22 cellular contexts compared by ENCODE assay signal in the genomic region with DNA sequence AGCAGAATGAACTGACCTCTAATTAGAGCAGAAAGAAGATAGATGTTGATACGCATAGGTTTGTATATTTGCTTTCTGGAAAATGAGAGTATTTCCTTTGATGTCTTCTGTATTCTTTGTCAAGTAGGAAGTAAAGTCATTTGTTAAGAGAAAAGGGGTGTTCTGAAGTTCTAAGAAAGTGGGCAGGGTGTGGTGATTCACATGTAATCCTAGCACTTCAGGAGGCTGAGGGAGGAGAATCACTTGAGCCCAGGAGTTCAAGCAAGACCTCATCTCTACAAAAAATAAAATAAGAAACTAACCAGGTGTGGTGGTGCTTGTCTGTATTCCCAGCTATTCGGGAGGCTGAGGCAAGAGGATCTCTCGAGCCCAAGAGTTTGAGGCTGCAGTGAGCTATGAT. TPM values are rescaled to one million over a fixed set of nuclear protein-coding genes. Genes with fewer than 3 reads are reported as not detected.
DNase-seq lines count a peak whose midpoint lies in the region; ATAC-seq and TF ChIP-seq lines count a peak whose summit lies in the region.
"Had no signal": no experiment of that assay in that cellular context is flagged by ENCODE, and none has a peak within 500 bp of the region (broad histone marks: within the 10 kb centered on the region; RNA-seq: fewer than 3 reads in every experiment).

No MANE protein-coding gene starts in this region.

- H3K4me1 ChIP-seq in GM23338 (ENCODE audit: insufficient read depth), result peaks cover 29% of the 10 kb centered on the region
- peaks cover 26% of the 10 kb centered on the region for H3K4me1 ChIP-seq in neural progenitor cell

- H3K4me3 ChIP-seq in GM23338, result no peak overlapping the region
- H3K4me3 ChIP-seq in neural progenitor cell, result no peak overlapping the region
- H3K4me3 ChIP-seq: dorsolateral prefrontal cortex, transverse colon had no signal

- peaks cover 60% of the 10 kb centered on the region for H3K36me3 Mint-ChIP-seq in activated T-cell treated with anti-CD3 and anti-CD28 coated beads, Interleukin-2, amount 50 U/mL, for 24 hours (ENCODE audit: low read depth)
- no peaks in the 10 kb centered on the region for H3K36me3 Mint-ChIP-seq in activated T-cell treated with anti-CD3 and anti-CD28 coated beads, Interleukin-2, amount 50 U/mL, for 4 hours (ENCODE audit: insufficient read depth)
- H3K36me3 Mint-ChIP-seq in GM23338 (ENCODE audit: low read depth), result peaks cover 32% of the 10 kb centered on the region
- H3K36me3 Mint-ChIP-seq in activated T-helper 1 cell treated with anti-CD3 and anti-CD28 coated beads, Interleukin-12 subunit alpha, Interleukin-12 subunit beta, Interleukin-2, Interleukin-4 antibody, amounts not matched to agents 30 ng/mL and 10 ng/mL and 1 ng/mL, durations not matched to agents 14 hours and 24 hours and 36 hours (ENCODE audit: low read depth), result peaks cover 23% of the 10 kb centered on the region
- H3K36me3 Mint-ChIP-seq in neural progenitor cell, result peaks cover 11% of the 10 kb centered on the region

- no peaks in the 10 kb centered on the region for H3K9me2 ChIP-seq in GM23338 (ENCODE audit: insufficient read depth)

- H3K27ac ChIP-seq in GM23338 (ENCODE audit: low read depth), result 0 out of 2 replicates have a peak overlapping the region, but pooled peaks have one; percentile 61
- H3K27ac ChIP-seq in neural progenitor cell, result no peak overlapping the region
- H3K27ac ChIP-seq: transverse colon had no signal

- no peak overlapping the region for H3K9ac ChIP-seq in neural progenitor cell

- H3K4me2 ChIP-seq in GM23338, result peak overlapping the region; percentile 65; the same call in 1 of the 2 replicates
- H3K4me2 ChIP-seq in neural progenitor cell, result peak overlapping the region; percentile 89

- peaks cover 38% of the 10 kb centered on the region for H3K4me1 Mint-ChIP-seq in activated T-cell treated with anti-CD3 and anti-CD28 coated beads, Interleukin-2, amount 50 U/mL, for 24 hours (ENCODE audit: low read depth)
- H3K4me1 Mint-ChIP-seq in activated T-cell treated with anti-CD3 and anti-CD28 coated beads, Interleukin-2, amount 50 U/mL, for 4 hours (ENCODE audit: low read depth), result peaks cover 41% of the 10 kb centered on the region
- H3K4me1 Mint-ChIP-seq in GM23338 (peaks cover 30% of the 10 kb centered on the region), neural progenitor cell (peaks cover 33% of the 10 kb centered on the region)
- H3K4me1 Mint-ChIP-seq in activated T-helper 1 cell treated with anti-CD3 and anti-CD28 coated beads, Interleukin-12 subunit alpha, Interleukin-12 subunit beta, Interleukin-2, Interleukin-4 antibody, amounts not matched to agents 30 ng/mL and 10 ng/mL and 1 ng/mL, durations not matched to agents 14 hours and 24 hours and 36 hours (ENCODE audit: low read depth), result peaks cover 52% of the 10 kb centered on the region

- TF ChIP-seq CTCF in GM23338 (conservative IDR thresholded peaks at IDR 0.05; ENCODE audit: low read depth in 2 of 2) (no peak), neural progenitor cell (IDR thresholded peaks at IDR 0.05) (no peak)

- no peak for DNase-seq in activated T-cell treated with anti-CD3 and anti-CD28 coated beads, Interleukin-2, amount 50 U/mL, for 24 hours
- no peak for DNase-seq in activated T-cell treated with anti-CD3 and anti-CD28 coated beads, Interleukin-2, amount 50 U/mL, for 4 hours
- DNase-seq in GM23338 (ENCODE audit: low spot score) (no peak), neural progenitor cell (ENCODE audit: low spot score) (no peak), EL (no peak), sciatic nerve (ENCODE audit: low spot score) (no peak)
- no peak for DNase-seq in activated T-helper 1 cell treated with anti-CD3 and anti-CD28 coated beads, Interleukin-12 subunit alpha, Interleukin-12 subunit beta, Interleukin-2, Interleukin-4 antibody, amounts not matched to agents 30 ng/mL and 10 ng/mL and 1 ng/mL, durations not matched to agents 14 hours and 24 hours and 36 hours (ENCODE audit: low spot score)
- DNase-seq: dorsolateral prefrontal cortex, GOT3, left cardiac atrium, midbrain, NCI-H1694, NCI-H2227 treated with DMSO at 0.1 percent for 48 hours, transverse colon had no signal

- peak overlapping the region; percentile 44 for H3K27ac Mint-ChIP-seq in activated T-cell treated with anti-CD3 and anti-CD28 coated beads, Interleukin-2, amount 50 U/mL, for 24 hours
- H3K27ac Mint-ChIP-seq in GM23338 (no peak overlapping the region), neural progenitor cell (no peak overlapping the region)
- peak overlapping the region; percentile 80 for H3K27ac Mint-ChIP-seq in activated T-helper 1 cell treated with anti-CD3 and anti-CD28 coated beads, Interleukin-12 subunit alpha, Interleukin-12 subunit beta, Interleukin-2, Interleukin-4 antibody, amounts not matched to agents 30 ng/mL and 10 ng/mL and 1 ng/mL, durations not matched to agents 14 hours and 24 hours and 36 hours
- H3K27ac Mint-ChIP-seq: stimulated activated memory B cell treated with anti-CD40 and anti-IgM and Interleukin-4, amounts not matched to agents 10 μg/mL and 1 μg/mL and 100 μg/mL, for 72 hours had no signal

- H3F3A ChIP-seq in GM23338 (replicated peaks; ENCODE audit: low read depth) (peaks cover 43% of the 10 kb centered on the region), neural progenitor cell (ENCODE audit: low read depth) (peaks cover 53% of the 10 kb centered on the region)

- H2AFZ ChIP-seq in GM23338 (no peak overlapping the region), neural progenitor cell (replicated peaks) (no peak overlapping the region)

- no peak for ATAC-seq in activated T-cell treated with anti-CD3 and anti-CD28 coated beads, Interleukin-2, amount 50 U/mL, for 4 hours
- ATAC-seq in GM23338, result no peak
- no peak for ATAC-seq in HG03025 (IDR thresholded peaks at IDR 0.05; ENCODE audit: low FRiP score, unreplicated experiment)
- ATAC-seq in sciatic nerve, result no peak
- ATAC-seq: left cardiac atrium; Panc1; SK-N-SH treated with all-trans-retinoic acid at 6 μM for 48 hours; stimulated activated memory B cell treated with anti-CD40 and anti-IgM and Interleukin-4, amounts not matched to agents 10 μg/mL and 1 μg/mL and 100 μg/mL, for 72 hours had no signal

- no peaks in the 10 kb centered on the region for H3K27me3 ChIP-seq in GM23338 (ENCODE audit: insufficient read depth)
- no peaks in the 10 kb centered on the region for H3K27me3 ChIP-seq in neural progenitor cell
- H3K27me3 ChIP-seq: dorsolateral prefrontal cortex, neutrophil, transverse colon had no signal

- peak overlapping the region; percentile 35 for H3K4me3 Mint-ChIP-seq in activated T-cell treated with anti-CD3 and anti-CD28 coated beads, Interleukin-2, amount 50 U/mL, for 24 hours
- no peak overlapping the region for H3K4me3 Mint-ChIP-seq in activated T-cell treated with anti-CD3 and anti-CD28 coated beads, Interleukin-2, amount 50 U/mL, for 4 hours
- H3K4me3 Mint-ChIP-seq in GM23338 (peak overlapping the region; percentile 93; the same call in 1 of the 3 replicates), neural progenitor cell (no peak overlapping the region)
- peak overlapping the region; percentile 66 for H3K4me3 Mint-ChIP-seq in activated T-helper 1 cell treated with anti-CD3 and anti-CD28 coated beads, Interleukin-12 subunit alpha, Interleukin-12 subunit beta, Interleukin-2, Interleukin-4 antibody, amounts not matched to agents 30 ng/mL and 10 ng/mL and 1 ng/mL, durations not matched to agents 14 hours and 24 hours and 36 hours
- H3K4me3 Mint-ChIP-seq: stimulated activated memory B cell treated with anti-CD40 and anti-IgM and Interleukin-4, amounts not matched to agents 10 μg/mL and 1 μg/mL and 100 μg/mL, for 72 hours had no signal

- H4K20me1 ChIP-seq in GM23338 (replicated peaks; ENCODE audit: insufficient read depth) (peaks cover 31% of the 10 kb centered on the region), neural progenitor cell (ENCODE audit: low read depth) (peaks cover 64% of the 10 kb centered on the region)

- no peaks in the 10 kb centered on the region for H3K27me3 Mint-ChIP-seq in activated T-cell treated with anti-CD3 and anti-CD28 coated beads, Interleukin-2, amount 50 U/mL, for 24 hours
- H3K27me3 Mint-ChIP-seq in activated T-cell treated with anti-CD3 and anti-CD28 coated beads, Interleukin-2, amount 50 U/mL, for 4 hours (ENCODE audit: low read depth), result no peaks in the 10 kb centered on the region
- peaks cover 8% of the 10 kb centered on the region for H3K27me3 Mint-ChIP-seq in GM23338 (ENCODE audit: insufficient read depth, low read depth, poor library complexity)
- H3K27me3 Mint-ChIP-seq in activated T-helper 1 cell treated with anti-CD3 and anti-CD28 coated beads, Interleukin-12 subunit alpha, Interleukin-12 subunit beta, Interleukin-2, Interleukin-4 antibody, amounts not matched to agents 30 ng/mL and 10 ng/mL and 1 ng/mL, durations not matched to agents 14 hours and 24 hours and 36 hours (ENCODE audit: insufficient read depth), result no peaks in the 10 kb centered on the region
- no peaks in the 10 kb centered on the region for H3K27me3 Mint-ChIP-seq in neural progenitor cell (ENCODE audit: insufficient read depth, low read depth)
- H3K27me3 Mint-ChIP-seq: stimulated activated memory B cell treated with anti-CD40 and anti-IgM and Interleukin-4, amounts not matched to agents 10 μg/mL and 1 μg/mL and 100 μg/mL, for 72 hours had no signal

- no peaks in the 10 kb centered on the region for H3K9me3 Mint-ChIP-seq in activated T-cell treated with anti-CD3 and anti-CD28 coated beads, Interleukin-2, amount 50 U/mL, for 24 hours
- no peaks in the 10 kb centered on the region for H3K9me3 Mint-ChIP-seq in activated T-cell treated with anti-CD3 and anti-CD28 coated beads, Interleukin-2, amount 50 U/mL, for 4 hours
- H3K9me3 Mint-ChIP-seq in GM23338 (no peaks in the 10 kb centered on the region), neural progenitor cell (no peaks in the 10 kb centered on the region)
- no peaks in the 10 kb centered on the region for H3K9me3 Mint-ChIP-seq in activated T-helper 1 cell treated with anti-CD3 and anti-CD28 coated beads, Interleukin-12 subunit alpha, Interleukin-12 subunit beta, Interleukin-2, Interleukin-4 antibody, amounts not matched to agents 30 ng/mL and 10 ng/mL and 1 ng/mL, durations not matched to agents 14 hours and 24 hours and 36 hours
- H3K9me3 Mint-ChIP-seq: stimulated activated memory B cell treated with anti-CD40 and anti-IgM and Interleukin-4, amounts not matched to agents 10 μg/mL and 1 μg/mL and 100 μg/mL, for 72 hours had no signal

- peaks cover 87% of the 10 kb centered on the region for H3K79me2 ChIP-seq in GM23338 (replicated peaks; ENCODE audit: insufficient read depth)
- peaks cover 99% of the 10 kb centered on the region for H3K79me2 ChIP-seq in neural progenitor cell (ENCODE audit: low read depth)

- peaks cover 10% of the 10 kb centered on the region; the same call in 1 of the 2 replicates for H3K36me3 ChIP-seq in GM23338 (ENCODE audit: insufficient read depth)
- no peaks in the 10 kb centered on the region for H3K36me3 ChIP-seq in neural progenitor cell
- H3K36me3 ChIP-seq: neutrophil, transverse colon had no signal

- intact Hi-C loops in activated T-helper 1 cell treated with anti-CD3 and anti-CD28 coated beads, Interleukin-12 subunit alpha, Interleukin-12 subunit beta, Interleukin-2, Interleukin-4 antibody, amounts not matched to agents 30 ng/mL and 10 ng/mL and 1 ng/mL, durations not matched to agents 14 hours and 24 hours and 36 hours (cut with micrococcal nuclease), result loop anchor here (5.0 kb wide), 2 partner anchors 82 to 188 kb away; no protein-coding TSS in a partner anchor
- intact Hi-C loops in sciatic nerve (cut with DNase I), result no loop called here

- no peaks in the 10 kb centered on the region for H3K9me3 ChIP-seq in neural progenitor cell (ENCODE audit: low read depth)
- H3K9me3 ChIP-seq: neutrophil, transverse colon had no signal

RNA-seq across cellular contexts. Expression of gene RHNO1, which starts 2.8 kb away (rescaled TPM):
- 10 to 100 TPM; 20.1 to 22.6 (median 20.3) TPM for total RNA-seq in activated T-cell treated with anti-CD3 and anti-CD28 coated beads, Interleukin-2, amount 50 U/mL, for 4 hours
- 56.4 and 80.4 TPM in 2 replicates for total RNA-seq in GM23338 (2014; rRNA removed; shearing (Covaris generic))
- polyA plus RNA-seq in GM23338 (2016; fragmentation: Nextera tagmentation; extraction: Ambion mirVana), result 63.8 and 71.1 TPM in 2 replicates
- total RNA-seq in activated T-helper 1 cell treated with anti-CD3 and anti-CD28 coated beads, Interleukin-12 subunit alpha, Interleukin-12 subunit beta, Interleukin-2, Interleukin-4 antibody, amounts not matched to agents 30 ng/mL and 10 ng/mL and 1 ng/mL, durations not matched to agents 14 hours and 24 hours and 36 hours, result 43.3 and 48.1 TPM in 2 replicates
- total RNA-seq in neural progenitor cell (ENCODE audit: low replicate concordance), result 95.5 and 140 TPM in 2 replicates
- total RNA-seq in sciatic nerve, result 14.9 TPM

RNA-seq across cellular contexts. Expression of gene FOXM1, which starts 2.9 kb away (rescaled TPM):
- 10 to 100 TPM in 1 of 3 donors, 1 to 10 TPM in 2; 9.1 to 12.8 (median 9.3) TPM for total RNA-seq in activated T-cell treated with anti-CD3 and anti-CD28 coated beads, Interleukin-2, amount 50 U/mL, for 4 hours
- total RNA-seq in GM23338 (2014; rRNA removed; shearing (Covaris generic)), result 73.4 and 98.1 TPM in 2 replicates
- 24.1 and 31.0 TPM in 2 replicates for polyA plus RNA-seq in GM23338 (2016; fragmentation: Nextera tagmentation; extraction: Ambion mirVana)
- 72.6 and 75.9 TPM in 2 replicates for total RNA-seq in activated T-helper 1 cell treated with anti-CD3 and anti-CD28 coated beads, Interleukin-12 subunit alpha, Interleukin-12 subunit beta, Interleukin-2, Interleukin-4 antibody, amounts not matched to agents 30 ng/mL and 10 ng/mL and 1 ng/mL, durations not matched to agents 14 hours and 24 hours and 36 hours
- total RNA-seq in neural progenitor cell (ENCODE audit: low replicate concordance) (38.2 and 50.9 TPM in 2 replicates), sciatic nerve (0.18 TPM)

RNA-seq across cellular contexts. Expression of gene TULP3, which starts 10.8 kb away (rescaled TPM):
- total RNA-seq in activated T-cell treated with anti-CD3 and anti-CD28 coated beads, Interleukin-2, amount 50 U/mL, for 4 hours, result 1 to 10 TPM; 7.0 to 8.6 (median 7.4) TPM
- 17.5 and 18.8 TPM in 2 replicates for total RNA-seq in GM23338 (2014; rRNA removed; shearing (Covaris generic))
- polyA plus RNA-seq in GM23338 (2016; fragmentation: Nextera tagmentation; extraction: Ambion mirVana), result 11.6 and 15.1 TPM in 2 replicates
- 7.9 and 8.6 TPM in 2 replicates for total RNA-seq in activated T-helper 1 cell treated with anti-CD3 and anti-CD28 coated beads, Interleukin-12 subunit alpha, Interleukin-12 subunit beta, Interleukin-2, Interleukin-4 antibody, amounts not matched to agents 30 ng/mL and 10 ng/mL and 1 ng/mL, durations not matched to agents 14 hours and 24 hours and 36 hours
- total RNA-seq in neural progenitor cell (ENCODE audit: low replicate concordance), result 33.4 and 33.5 TPM in 2 replicates
- 38.8 TPM for total RNA-seq in sciatic nerve

RNA-seq across cellular contexts. Expression of gene TEX52, which starts 23.0 kb away (rescaled TPM):
- not detected for total RNA-seq in activated T-cell treated with anti-CD3 and anti-CD28 coated beads, Interleukin-2, amount 50 U/mL, for 4 hours
- total RNA-seq in GM23338 (2014; rRNA removed; shearing (Covaris generic)), result not detected in 2 replicates
- not detected in 2 replicates for polyA plus RNA-seq in GM23338 (2016; fragmentation: Nextera tagmentation; extraction: Ambion mirVana)
- 0.17 TPM in 1 of 2 replicates, not detected in the other for total RNA-seq in activated T-helper 1 cell treated with anti-CD3 and anti-CD28 coated beads, Interleukin-12 subunit alpha, Interleukin-12 subunit beta, Interleukin-2, Interleukin-4 antibody, amounts not matched to agents 30 ng/mL and 10 ng/mL and 1 ng/mL, durations not matched to agents 14 hours and 24 hours and 36 hours
- total RNA-seq in neural progenitor cell (ENCODE audit: low replicate concordance) (not detected in 2 replicates), sciatic nerve (not detected)
- total RNA-seq: bronchial epithelial cell, dorsolateral prefrontal cortex, left cardiac atrium, M059J, transverse colon had no signal
- polyA plus RNA-seq: esophagus had no signal

RNA-seq across cellular contexts. Expression of gene NRIP2, which starts 45.0 kb away (rescaled TPM):
- not detected for total RNA-seq in activated T-cell treated with anti-CD3 and anti-CD28 coated beads, Interleukin-2, amount 50 U/mL, for 4 hours
- not detected in 2 replicates for total RNA-seq in GM23338 (2014; rRNA removed; shearing (Covaris generic))
- 0.40 and 0.66 TPM in 2 replicates for polyA plus RNA-seq in GM23338 (2016; fragmentation: Nextera tagmentation; extraction: Ambion mirVana)
- not detected in 2 replicates for total RNA-seq in activated T-helper 1 cell treated with anti-CD3 and anti-CD28 coated beads, Interleukin-12 subunit alpha, Interleukin-12 subunit beta, Interleukin-2, Interleukin-4 antibody, amounts not matched to agents 30 ng/mL and 10 ng/mL and 1 ng/mL, durations not matched to agents 14 hours and 24 hours and 36 hours
- total RNA-seq in neural progenitor cell (ENCODE audit: low replicate concordance) (0.09 and 0.65 TPM in 2 replicates), sciatic nerve (73.4 TPM)
- total RNA-seq: bronchial epithelial cell, M059J had no signal

Comparison
In these comparisons a context has a peak if more than half of its experiments do, and no peak if none do; other contexts are left out.
1. H3K4me3 Mint-ChIP-seq: peak in activated T-cell treated with anti-CD3 and anti-CD28 coated beads, Interleukin-2, amount 50 U/mL, for 24 hours (single experiment), GM23338 (single experiment) and activated T-helper 1 cell treated with anti-CD3 and anti-CD28 coated beads, Interleukin-12 subunit alpha, Interleukin-12 subunit beta, Interleukin-2, Interleukin-4 antibody, amounts not matched to agents 30 ng/mL and 10 ng/mL and 1 ng/mL, durations not matched to agents 14 hours and 24 hours and 36 hours (single experiment); none in activated T-cell treated with anti-CD3 and anti-CD28 coated beads, Interleukin-2, amount 50 U/mL, for 4 hours (single experiment) and neural progenitor cell (single experiment).
2. H3K27ac Mint-ChIP-seq: peak in activated T-cell treated with anti-CD3 and anti-CD28 coated beads, Interleukin-2, amount 50 U/mL, for 24 hours (single experiment) and activated T-helper 1 cell treated with anti-CD3 and anti-CD28 coated beads, Interleukin-12 subunit alpha, Interleukin-12 subunit beta, Interleukin-2, Interleukin-4 antibody, amounts not matched to agents 30 ng/mL and 10 ng/mL and 1 ng/mL, durations not matched to agents 14 hours and 24 hours and 36 hours (single experiment); none in GM23338 (single experiment) and neural progenitor cell (single experiment).